ENCODE assay signal across 19 cellular contexts in the genomic region with DNA sequence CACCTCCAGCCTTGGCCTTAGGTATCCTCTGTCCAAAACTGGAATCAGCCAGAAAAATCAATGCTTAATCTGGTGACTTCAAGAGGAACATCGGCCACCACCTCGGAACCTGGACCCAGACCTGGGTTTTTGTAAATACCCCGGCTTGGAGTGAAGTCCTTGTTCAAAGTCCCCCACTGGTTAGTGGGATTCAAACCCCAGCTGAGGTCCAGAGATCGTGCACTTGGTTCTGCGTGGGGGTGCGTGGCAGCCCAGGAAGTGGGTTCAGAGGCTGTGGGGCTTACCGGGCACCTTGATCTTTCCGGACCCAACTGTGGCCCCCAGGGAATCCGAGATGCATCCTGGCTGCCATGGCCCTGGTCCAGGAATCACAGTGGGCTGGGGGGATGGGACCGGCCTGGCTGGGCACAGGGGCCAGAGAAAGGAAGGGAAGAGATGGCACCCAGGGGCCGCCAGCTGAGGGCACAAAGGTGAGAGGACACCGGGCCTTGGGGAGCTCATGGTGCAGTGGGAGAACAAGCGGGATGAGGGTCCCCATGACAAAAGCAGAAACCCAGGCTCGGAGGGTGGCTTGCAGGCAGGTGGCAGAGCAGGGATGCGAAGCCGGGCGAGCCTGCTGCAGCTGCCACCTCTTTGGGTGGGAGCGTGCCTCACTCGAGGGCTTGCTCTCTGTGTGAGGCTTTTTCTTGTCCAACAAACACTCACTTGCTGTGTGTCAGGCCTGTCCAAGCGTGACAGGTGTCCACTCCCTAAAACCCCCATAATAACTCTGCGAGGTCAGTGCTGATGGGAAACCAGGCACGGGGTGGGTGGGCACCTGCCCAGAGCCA. TPM values are rescaled to one million over a fixed set of nuclear protein-coding genes. Genes with fewer than 3 reads are reported as not detected.
DNase-seq lines count a peak whose midpoint lies in the region; ATAC-seq, FAIRE-seq and TF ChIP-seq lines count a peak whose summit lies in the region.
"Had no signal": no experiment of that assay in that cellular context is flagged by ENCODE, and none has a peak within 500 bp of the region (broad histone marks: within the 10 kb centered on the region; RNA-seq: fewer than 3 reads in every experiment).

No MANE protein-coding gene starts in this region.

- H3K4me3 ChIP-seq in H1 (ENCODE audit: extremely low read depth in 1 of 4, insufficient read depth in 2 of 4, low read depth in 3 of 4, low read length in 4 of 4), result no peak overlapping the region
- H3K4me3 ChIP-seq in lower lobe of right lung, result no peak overlapping the region
- H3K4me3 ChIP-seq in aorta (ENCODE audit: low read length in 2 of 2), result no peak overlapping the region
- H3K4me3 ChIP-seq in GM23248, result no peak overlapping the region
- H3K4me3 ChIP-seq: GM23338, Peyer's patch had no signal

- no peak for FAIRE-seq in H1 (lab: Jason Lieb, UNC)
- FAIRE-seq: G401.6 had no signal

- H3K9ac ChIP-seq in H1 (replicated peaks in 1 of 4; ENCODE audit: extremely low read depth in 1 of 4, low read depth in 3 of 4, low read length in 3 of 4) (no peak overlapping the region), GM23248 (no peak overlapping the region)
- H3K9ac ChIP-seq: KMS-11 had no signal

- H3K79me2 ChIP-seq in H1 (ENCODE audit: control insufficient read depth in 1 of 2, insufficient read depth in 2 of 2, low read length in 2 of 2) (no peaks in the 10 kb centered on the region), GM23248 (ENCODE audit: insufficient read depth) (no peaks in the 10 kb centered on the region)

- H4K91ac ChIP-seq in H1 (replicated peaks; ENCODE audit: insufficient read length, low read length), result no peak overlapping the region

- H3K18ac ChIP-seq in H1 (ENCODE audit: extremely low read depth, low read length), result no peak overlapping the region

- no peaks in the 10 kb centered on the region for H3K23me2 ChIP-seq in H1 (ENCODE audit: low read depth, low read length)

- TF ChIP-seq CTCF in H1 (IDR thresholded peaks at IDR 0.05; ENCODE audit: control extremely low read depth in 1 of 3, insufficient read depth in 1 of 3, low read depth in 1 of 3, low read length in 3 of 3), result no peak
- TF ChIP-seq CTCF in lower lobe of right lung (IDR thresholded peaks at IDR 0.05), result no peak

- TF ChIP-seq RAD21 in H1 (IDR thresholded peaks at IDR 0.05 in 1 of 2, conservative IDR thresholded peaks at IDR 0.05 in 1 of 2; ENCODE audit: low read depth in 2 of 2, low read length in 2 of 2), result no peak

- H4K20me1 ChIP-seq in H1 (replicated peaks in 1 of 2; ENCODE audit: control insufficient read depth in 1 of 2, insufficient read depth in 2 of 2, low read length in 2 of 2) (no peaks in the 10 kb centered on the region), GM23248 (ENCODE audit: insufficient read depth) (no peaks in the 10 kb centered on the region)

- H3K56ac ChIP-seq in H1 (replicated peaks; ENCODE audit: insufficient read length, low read depth, low read length), result no peak overlapping the region

- no peak overlapping the region for H3K4ac ChIP-seq in H1 (replicated peaks; ENCODE audit: insufficient read length, low read depth, low read length)

- no peaks in the 10 kb centered on the region for H3K36me3 ChIP-seq in H1 (ENCODE audit: control insufficient read depth in 2 of 4, insufficient read depth in 4 of 4, low read length in 3 of 4)
- H3K36me3 ChIP-seq in lower lobe of right lung, result no peaks in the 10 kb centered on the region
- H3K36me3 ChIP-seq in aorta (ENCODE audit: control insufficient read depth in 1 of 2, insufficient read depth in 2 of 2, low read length in 1 of 2), result no peaks in the 10 kb centered on the region
- H3K36me3 ChIP-seq in GM23248 (ENCODE audit: low read depth), result no peaks in the 10 kb centered on the region
- H3K36me3 ChIP-seq: Peyer's patch had no signal

- CTCF ChIA-PET in H1 (lab: Charles Lee; ENCODE audit: partially characterized antibody), result interaction anchor here (0.8 to 10.7 kb wide), 21 partner anchors 9 to 617 kb away, joined by 3 to 194 read pairs (median 5); no protein-coding TSS in a partner anchor

- no peaks in the 10 kb centered on the region for H3K9me2 ChIP-seq in GM23248 (ENCODE audit: insufficient read depth)

- H3K9me3 ChIP-seq in H1 (ENCODE audit: insufficient read depth in 2 of 2, low read depth in 1 of 2, low read length in 1 of 2), result no peaks in the 10 kb centered on the region
- peaks cover 3% of the 10 kb centered on the region for H3K9me3 ChIP-seq in lower lobe of right lung
- H3K9me3 ChIP-seq in aorta (ENCODE audit: control insufficient read depth, low read length), result no peaks in the 10 kb centered on the region
- no peaks in the 10 kb centered on the region for H3K9me3 ChIP-seq in GM23248 (ENCODE audit: low read depth)
- H3K9me3 ChIP-seq: Peyer's patch had no signal

- no peaks in the 10 kb centered on the region for H3F3A ChIP-seq in GM23248 (ENCODE audit: insufficient read depth)

- WGBS in H1 (ENCODE audit: extremely low coverage in 1 of 2, insufficient coverage in 1 of 2, insufficient read length in 1 of 2, insufficient replicate concordance in 2 of 2, low coverage in 1 of 2, low lambda C conversion rate in 2 of 2, missing lambda C conversion rate in 1 of 2), 2 experiments, result 93% methylated on average over 22 of the region's 22 CpGs; no CpG with 5 or more reads in 1 of the 2 experiments
- 87 to 90% methylated on average over 22 of the region's 22 CpGs for WGBS in aorta, 2 donors
- WGBS in GM23248 (ENCODE audit: low coverage in 1 of 2, low lambda C conversion rate in 2 of 2, missing lambda C conversion rate in 2 of 2), 2 experiments, result 77 to 79% methylated on average over 22 of the region's 22 CpGs

- no peak for TF ChIP-seq POLR2A in H1 (IDR thresholded peaks at IDR 0.05; ENCODE audit: control extremely low read depth in 1 of 2, low read depth in 2 of 2, low read length in 2 of 2)

- no peak overlapping the region for H2BK12ac ChIP-seq in H1 (ENCODE audit: low read depth, low read length)

- H4K8ac ChIP-seq in H1 (ENCODE audit: extremely low read depth, insufficient read depth, low read length), result peak overlapping the region; percentile 43; the same call in 1 of the 2 replicates

- H3K27ac ChIP-seq in H1 (ENCODE audit: low read depth, low read length) (no peak overlapping the region), lower lobe of right lung (no peak overlapping the region), aorta (ENCODE audit: low read depth in 1 of 2, low read length in 2 of 2) (no peak overlapping the region), GM23248 (no peak overlapping the region)
- H3K27ac ChIP-seq: KMS-11 had no signal

- no peak overlapping the region for H4K5ac ChIP-seq in H1 (ENCODE audit: insufficient read length, low read depth, low read length)

- in situ Hi-C loops in GM23248 (cut with MboI), result loop anchor here (5.0 kb wide), 1 partner anchor 70 kb away; no protein-coding TSS in a partner anchor

- ATAC-seq in lower lobe of right lung (no peak), aorta (ENCODE audit: low FRiP score) (no peak), GM21717 (IDR thresholded peaks at IDR 0.05; ENCODE audit: unreplicated experiment) (no peak)

- H2BK5ac ChIP-seq in H1 (ENCODE audit: low read depth, low read length), result no peak overlapping the region

- intact Hi-C loops in lower lobe of right lung (cut with DNase I), result loop anchor here (5.0 kb wide), 1 partner anchor 80 kb away; no protein-coding TSS in a partner anchor
- intact Hi-C loops in aorta (cut with DNase I), result loop anchor here (5.0 to 10.0 kb wide), 3 partner anchors 205 to 1102 kb away; a partner anchor contains a TSS

- no peak overlapping the region for H2BK120ac ChIP-seq in H1 (replicated peaks; ENCODE audit: low read depth, low read length)

- no peak overlapping the region for H3K23ac ChIP-seq in H1 (ENCODE audit: insufficient read length)

- H2BK20ac ChIP-seq in H1 (ENCODE audit: low read length), result no peak overlapping the region

- no peaks in the 10 kb centered on the region for H3K27me3 ChIP-seq in H1 (replicated peaks in 1 of 4; ENCODE audit: control insufficient read depth in 3 of 4, extremely low read depth in 1 of 4, insufficient read depth in 3 of 4, low read length in 3 of 4)
- H3K27me3 ChIP-seq in lower lobe of right lung (ENCODE audit: low read depth), result no peaks in the 10 kb centered on the region
- H3K27me3 ChIP-seq in aorta (ENCODE audit: control insufficient read depth in 1 of 2, insufficient read depth in 2 of 2, low read length in 1 of 2), result no peaks in the 10 kb centered on the region
- no peaks in the 10 kb centered on the region; the same call in 1 of the 2 replicates for H3K27me3 ChIP-seq in GM23248 (replicated peaks; ENCODE audit: insufficient read depth)
- H3K27me3 ChIP-seq: Peyer's patch had no signal

- H2AK5ac ChIP-seq in H1 (ENCODE audit: low read depth, low read length), result no peak overlapping the region

- no peak overlapping the region; the same call in 1 of the 2 replicates for H2BK15ac ChIP-seq in H1 (ENCODE audit: low read length)

- H3K4me2 ChIP-seq in H1 (ENCODE audit: insufficient read depth in 1 of 2, low read depth in 2 of 2, low read length in 2 of 2) (no peak overlapping the region), GM23248 (ENCODE audit: unreplicated experiment) (no peak overlapping the region)
- H3K4me2 ChIP-seq: GM23338, KMS-11 had no signal

- H2AFZ ChIP-seq in H1 (ENCODE audit: low read length) (no peak overlapping the region), GM23248 (no peak overlapping the region)
- H2AFZ ChIP-seq: GM23338 had no signal

- H3K79me1 ChIP-seq in H1 (ENCODE audit: low read depth, low read length), result no peaks in the 10 kb centered on the region

- no peak for TF ChIP-seq EP300 in H1 (IDR thresholded peaks at IDR 0.05; ENCODE audit: borderline replicate concordance in 1 of 2, low read depth in 2 of 2, low read length in 2 of 2)

- H3K4me1 ChIP-seq in H1 (replicated peaks in 1 of 4; ENCODE audit: control insufficient read depth in 3 of 4, insufficient read depth in 4 of 4, low read length in 3 of 4) (no peaks in the 10 kb centered on the region; a peak in 1 of 7 replicates), lower lobe of right lung (peaks cover 8% of the 10 kb centered on the region), aorta (ENCODE audit: control insufficient read depth in 1 of 2, insufficient read depth in 2 of 2, low read length in 2 of 2) (no peaks in the 10 kb centered on the region), GM23248 (ENCODE audit: insufficient read depth) (no peaks in the 10 kb centered on the region)

- DNase-seq in SHP77 (lab: John Stamatoyannopoulos, UW) (peak; percentile 15 to 29), SHP77 treated with DMSO at 0.1 percent for 48 hours (lab: John Stamatoyannopoulos, UW) (no peak), H1 (ENCODE audit: low read depth in 1 of 2, low spot score in 2 of 2) (no peak), lower lobe of right lung (peak; percentile 28), aorta (peak; percentile 30 to 55), 8988T (no peak), GM23248 (no peak)
- DNase-seq: CD4-positive, CD25-positive, alpha-beta regulatory T cell; DMS79 treated with DMSO at 0.1 percent for 48 hours; NCI-H1105; NCI-H187; NCI-H524; SIG-M5 had no signal

- POLR2A ChIA-PET in H1 (lab: Charles Lee; ENCODE audit: partially characterized antibody), result interaction anchor here (1.2 kb wide), 1 partner anchor 76 kb away, joined by 3 read pairs; no protein-coding TSS in a partner anchor

- no peak overlapping the region for H3K14ac ChIP-seq in H1 (ENCODE audit: insufficient read length)

RNA-seq across cellular contexts. Expression of a gene that starts 27.7 kb away (rescaled TPM):
- total RNA-seq in H1 (2021; fragmentation: NEBNext Ultra II Directional; extraction: Animal tissue kit (Norgen Biotek cat#: 25700)), result not detected in 2 replicates
- polyA plus RNA-seq in H1 (2011; rRNA removed), result not detected in 2 replicates
- not detected for polyA plus RNA-seq in H1 (2011; cell fraction: cytosol; rRNA removed)
- polyA plus RNA-seq in H1 (2011; cell fraction: nucleus; rRNA removed), result not detected
- not detected in 4 replicates for polyA plus RNA-seq in H1 (2012, experiment 1 of 2)
- polyA plus RNA-seq in H1 (2012, experiment 2 of 2), result not detected
- polyA plus RNA-seq in H1 (2013, experiment 1 of 2), result not detected
- polyA plus RNA-seq in H1 (2013, experiment 2 of 2), result not detected
- not detected in 2 replicates for polyA minus RNA-seq in H1 (2011; rRNA and poly(A)+ RNA removed)
- polyA minus RNA-seq in H1 (2011; cell fraction: cytosol; rRNA and poly(A)+ RNA removed), result not detected
- not detected for polyA minus RNA-seq in H1 (2011; cell fraction: nucleus; rRNA and poly(A)+ RNA removed)
- total RNA-seq in lower lobe of right lung, result 5.8 TPM
- 1 to 10 TPM in 1 of 2 donors, under 1 TPM in 1; 0.88 to 1.6 TPM for total RNA-seq in aorta
- under 1 TPM; 0.20 to 0.50 TPM for polyA plus RNA-seq in aorta
- not detected in 2 replicates for total RNA-seq in GM23248 (2014; rRNA removed; shearing (Covaris generic))
- polyA plus RNA-seq in GM23248 (2016; fragmentation: Nextera tagmentation; extraction: Ambion mirVana), result not detected in 2 replicates
- total RNA-seq: GM23338, MCF 10A had no signal
- polyA plus RNA-seq: GM23338 had no signal

RNA-seq across cellular contexts. Expression of a gene that starts 31.6 kb away (rescaled TPM):
- total RNA-seq in H1 (2021; fragmentation: NEBNext Ultra II Directional; extraction: Animal tissue kit (Norgen Biotek cat#: 25700)), result not detected in 2 replicates
- polyA plus RNA-seq in H1 (2011; rRNA removed), result not detected in 2 replicates
- polyA plus RNA-seq in H1 (2011; cell fraction: cytosol; rRNA removed), result 0.05 TPM
- polyA plus RNA-seq in H1 (2011; cell fraction: nucleus; rRNA removed), result 0.09 TPM
- polyA plus RNA-seq in H1 (2012, experiment 1 of 2), result not detected in 4 replicates
- not detected for polyA plus RNA-seq in H1 (2012, experiment 2 of 2)
- not detected for polyA plus RNA-seq in H1 (2013, experiment 1 of 2)
- polyA plus RNA-seq in H1 (2013, experiment 2 of 2), result not detected
- polyA minus RNA-seq in H1 (2011; rRNA and poly(A)+ RNA removed), result not detected in 2 replicates
- polyA minus RNA-seq in H1 (2011; cell fraction: cytosol; rRNA and poly(A)+ RNA removed), result not detected
- polyA minus RNA-seq in H1 (2011; cell fraction: nucleus; rRNA and poly(A)+ RNA removed), result not detected
- total RNA-seq in lower lobe of right lung, result not detected
- under 1 TPM; 0.21 to 0.39 TPM for total RNA-seq in aorta
- polyA plus RNA-seq in aorta, result 10 to 100 TPM in 1 of 2 donors, under 1 TPM in 1; 0.69 to 49.2 TPM
- total RNA-seq in GM23248 (2014; rRNA removed; shearing (Covaris generic)), result not detected in 2 replicates
- not detected in 2 replicates for polyA plus RNA-seq in GM23248 (2016; fragmentation: Nextera tagmentation; extraction: Ambion mirVana)
- total RNA-seq: CD4-positive, CD25-positive, alpha-beta regulatory T cell; GM23338; MCF 10A had no signal
- polyA plus RNA-seq: CD4-positive, CD25-positive, alpha-beta regulatory T cell; GM23338 had no signal

Comparison
In these comparisons a context has a peak if more than half of its experiments do, and no peak if none do; other contexts are left out.
1. DNase-seq: peak in SHP77 (2 of 2), lower lobe of right lung (single experiment) and aorta (2 of 2); none in SHP77 treated with DMSO at 0.1 percent for 48 hours (single experiment), H1 (0 of 2), 8988T (single experiment) and GM23248 (single experiment).